Comparison of ENCODE assay signal across 23 cellular contexts in genomic region chr4:148286043-148286442, GRCh38.
DNase-seq lines count a peak whose midpoint lies in the region; ATAC-seq and TF ChIP-seq lines count a peak whose summit lies in the region.
"Had no signal": no experiment of that assay in that cellular context is flagged by ENCODE, and none has a peak within 500 bp of the region (broad histone marks: within the 10 kb centered on the region; RNA-seq: fewer than 3 reads in every experiment).

No MANE protein-coding gene starts in this region.

- DNase-seq in SK-N-MC (ENCODE audit: low read depth, low spot score) (no peak), left colon (no peak), NK-92 (lab: John Stamatoyannopoulos, UW; ENCODE audit: unreplicated experiment) (no peak), foreskin keratinocyte (no peak), DMS53 (lab: John Stamatoyannopoulos, UW) (no peak)
- no peak for DNase-seq in activated naive CD8-positive, alpha-beta T cell treated with anti-CD3 and anti-CD28 coated beads, Interleukin-2, amount 50 U/mL, for 24 hours
- DNase-seq: AML-193; Caco-2; Calu3; CD4-positive, alpha-beta T cell; CD8-positive, alpha-beta T cell; DMS79; DND-41; EL; GDM1 had no signal

- POLR2A ChIA-PET in HEK293 (lab: Yijun Ruan, JAX): no interaction called here

- intact Hi-C loops in left colon (cut with DNase I, micrococcal nuclease): loop anchor here in 1 of 2 donors (5.0 kb wide), 1 partner anchor 161 kb away; no protein-coding TSS in a partner anchor

- H3K9ac ChIP-seq in SK-N-MC (ENCODE audit: insufficient read length): no peak overlapping the region
- H3K9ac ChIP-seq: BLaER1 treated with 17β-estradiol and CSF1 and Interleukin-3, amounts not matched to agents 10 nM and 100 nM had no signal

- H3K27me3 Mint-ChIP-seq in activated naive CD8-positive, alpha-beta T cell treated with anti-CD3 and anti-CD28 coated beads, Interleukin-2, amount 50 U/mL, for 24 hours: no peaks in the 10 kb centered on the region
- H3K27me3 Mint-ChIP-seq: B cell; CD4-positive, alpha-beta T cell had no signal

- no peak overlapping the region for H3K4me3 Mint-ChIP-seq in activated naive CD8-positive, alpha-beta T cell treated with anti-CD3 and anti-CD28 coated beads, Interleukin-2, amount 50 U/mL, for 24 hours
- H3K4me3 Mint-ChIP-seq: B cell; CD4-positive, alpha-beta T cell; CD8-positive, alpha-beta T cell had no signal

- H3K4me3 ChIP-seq in HEK293 (ENCODE audit: low read depth, low read length) (no peak overlapping the region), SK-N-MC (peak overlapping the region; percentile 9; the same call in 1 of the 2 replicates)
- H3K4me3 ChIP-seq: A549; BLaER1 treated with 17β-estradiol and CSF1 and Interleukin-3, amounts not matched to agents 10 nM and 100 nM; GM12878 had no signal

- H3K9me3 ChIP-seq in HEK293 (ENCODE audit: control insufficient read depth, insufficient read depth, low read depth, low read length): no peaks in the 10 kb centered on the region
- H3K9me3 ChIP-seq in SK-N-MC (ENCODE audit: low read depth, low read length): no peaks in the 10 kb centered on the region
- H3K9me3 ChIP-seq: A549; BLaER1 treated with 17β-estradiol and CSF1 and Interleukin-3, amounts not matched to agents 10 nM and 100 nM; Caco-2 had no signal

- peaks cover 45% of the 10 kb centered on the region for H3K4me1 ChIP-seq in HEK293 (ENCODE audit: control insufficient read depth, insufficient read depth, low read length)
- no peaks in the 10 kb centered on the region for H3K4me1 ChIP-seq in foreskin keratinocyte
- H3K4me1 ChIP-seq: A549, Caco-2 had no signal

- H3K9me3 Mint-ChIP-seq in activated naive CD8-positive, alpha-beta T cell treated with anti-CD3 and anti-CD28 coated beads, Interleukin-2, amount 50 U/mL, for 24 hours: no peaks in the 10 kb centered on the region
- H3K9me3 Mint-ChIP-seq: CD4-positive, alpha-beta T cell; CD8-positive, alpha-beta T cell had no signal

- no peak overlapping the region for H3K27ac Mint-ChIP-seq in activated naive CD8-positive, alpha-beta T cell treated with anti-CD3 and anti-CD28 coated beads, Interleukin-2, amount 50 U/mL, for 24 hours
- H3K27ac Mint-ChIP-seq: B cell; CD4-positive, alpha-beta T cell; CD8-positive, alpha-beta T cell had no signal

- peaks cover 39% of the 10 kb centered on the region for H3K4me1 Mint-ChIP-seq in activated naive CD8-positive, alpha-beta T cell treated with anti-CD3 and anti-CD28 coated beads, Interleukin-2, amount 50 U/mL, for 24 hours
- H3K4me1 Mint-ChIP-seq: B cell had no signal

- ATAC-seq in SK-N-SH treated with all-trans-retinoic acid at 6 μM for 48 hours (no peak), left colon (peak; percentile 34), foreskin keratinocyte (no peak)
- no peak for ATAC-seq in activated naive CD8-positive, alpha-beta T cell treated with anti-CD3 and anti-CD28 coated beads, Interleukin-2, amount 50 U/mL, for 24 hours
- ATAC-seq: A549; CD8-positive, alpha-beta T cell; GM12878 had no signal

- H3K27me3 ChIP-seq in foreskin keratinocyte: no peaks in the 10 kb centered on the region
- H3K27me3 ChIP-seq: BLaER1 treated with 17β-estradiol and CSF1 and Interleukin-3, amounts not matched to agents 10 nM and 100 nM had no signal

- H3K36me3 ChIP-seq in HEK293 (ENCODE audit: control insufficient read depth in 2 of 2, insufficient read depth in 1 of 2, low read length in 2 of 2) (no peaks in the 10 kb centered on the region), SK-N-MC (ENCODE audit: insufficient read depth, low read length) (no peaks in the 10 kb centered on the region)
- H3K36me3 ChIP-seq: BLaER1 treated with 17β-estradiol and CSF1 and Interleukin-3, amounts not matched to agents 10 nM and 100 nM had no signal

- no peaks in the 10 kb centered on the region for H3K36me3 Mint-ChIP-seq in activated naive CD8-positive, alpha-beta T cell treated with anti-CD3 and anti-CD28 coated beads, Interleukin-2, amount 50 U/mL, for 24 hours (ENCODE audit: low read depth)
- H3K36me3 Mint-ChIP-seq: CD8-positive, alpha-beta T cell had no signal

- TF ChIP-seq CTCF in HEK293 (tag by site-specific recombination; IDR thresholded peaks at IDR 0.05) (no peak), foreskin keratinocyte (conservative IDR thresholded peaks at IDR 0.05) (no peak)

- H3K27ac ChIP-seq in HEK293 (ENCODE audit: extremely low read depth, low read depth, low read length) (no peak overlapping the region), SK-N-MC (peak overlapping the region; percentile 47; the same call in 1 of the 2 replicates), foreskin keratinocyte (no peak overlapping the region)
- H3K27ac ChIP-seq: 22Rv1; A549; BLaER1 treated with 17β-estradiol and CSF1 and Interleukin-3, amounts not matched to agents 10 nM and 100 nM; C4-2B had no signal

- CTCF ChIA-PET in HEK293 (lab: Yijun Ruan, JAX): no interaction called here

TF ChIP-seq in HEK293, 187 proteins besides CTCF, POLR2A, EP300 and RAD21 (continues in another document):
- TF ChIP-seq, protein P1, sequence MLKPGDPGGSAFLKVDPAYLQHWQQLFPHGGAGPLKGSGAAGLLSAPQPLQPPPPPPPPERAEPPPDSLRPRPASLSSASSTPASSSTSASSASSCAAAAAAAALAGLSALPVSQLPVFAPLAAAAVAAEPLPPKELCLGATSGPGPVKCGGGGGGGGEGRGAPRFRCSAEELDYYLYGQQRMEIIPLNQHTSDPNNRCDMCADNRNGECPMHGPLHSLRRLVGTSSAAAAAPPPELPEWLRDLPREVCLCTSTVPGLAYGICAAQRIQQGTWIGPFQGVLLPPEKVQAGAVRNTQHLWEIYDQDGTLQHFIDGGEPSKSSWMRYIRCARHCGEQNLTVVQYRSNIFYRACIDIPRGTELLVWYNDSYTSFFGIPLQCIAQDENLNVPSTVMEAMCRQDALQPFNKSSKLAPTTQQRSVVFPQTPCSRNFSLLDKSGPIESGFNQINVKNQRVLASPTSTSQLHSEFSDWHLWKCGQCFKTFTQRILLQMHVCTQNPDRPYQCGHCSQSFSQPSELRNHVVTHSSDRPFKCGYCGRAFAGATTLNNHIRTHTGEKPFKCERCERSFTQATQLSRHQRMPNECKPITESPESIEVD (tag by site-specific recombination; IDR thresholded peaks at IDR 0.05): peak; percentile 79
- no peak for TF ChIP-seq ZNF560 (tag by site-specific recombination; IDR thresholded peaks at IDR 0.05; ENCODE audit: borderline replicate concordance)
- TF ChIP-seq FEZF1 (tag by site-specific recombination; IDR thresholded peaks at IDR 0.05): peak; percentile 48
- TF ChIP-seq ZBTB20 (tag by site-specific recombination; IDR thresholded peaks at IDR 0.05): no peak
- TF ChIP-seq HIC1 (tag by site-specific recombination; IDR thresholded peaks at IDR 0.05): no peak
- TF ChIP-seq ZNF776 (tag by site-specific recombination; IDR thresholded peaks at IDR 0.05; ENCODE audit: borderline replicate concordance): no peak

TF ChIP-seq in SK-N-SH treated with all-trans-retinoic acid at 6 μM for 48 hours, 23 proteins besides CTCF, POLR2A, EP300 and RAD21 (continues in another document):
- TF ChIP-seq ESRRG (CRISPR knock-in tag; IDR thresholded peaks at IDR 0.05) (no peak), SNAI2 (CRISPR knock-in tag; IDR thresholded peaks at IDR 0.05) (no peak), ZFP3 (CRISPR knock-in tag; IDR thresholded peaks at IDR 0.05) (no peak), POU6F1 (CRISPR knock-in tag; IDR thresholded peaks at IDR 0.05; ENCODE audit: borderline replicate concordance, low read depth) (no peak), CREB5 (CRISPR knock-in tag; IDR thresholded peaks at IDR 0.05; ENCODE audit: low read depth) (no peak)
- TF ChIP-seq, protein P2, sequence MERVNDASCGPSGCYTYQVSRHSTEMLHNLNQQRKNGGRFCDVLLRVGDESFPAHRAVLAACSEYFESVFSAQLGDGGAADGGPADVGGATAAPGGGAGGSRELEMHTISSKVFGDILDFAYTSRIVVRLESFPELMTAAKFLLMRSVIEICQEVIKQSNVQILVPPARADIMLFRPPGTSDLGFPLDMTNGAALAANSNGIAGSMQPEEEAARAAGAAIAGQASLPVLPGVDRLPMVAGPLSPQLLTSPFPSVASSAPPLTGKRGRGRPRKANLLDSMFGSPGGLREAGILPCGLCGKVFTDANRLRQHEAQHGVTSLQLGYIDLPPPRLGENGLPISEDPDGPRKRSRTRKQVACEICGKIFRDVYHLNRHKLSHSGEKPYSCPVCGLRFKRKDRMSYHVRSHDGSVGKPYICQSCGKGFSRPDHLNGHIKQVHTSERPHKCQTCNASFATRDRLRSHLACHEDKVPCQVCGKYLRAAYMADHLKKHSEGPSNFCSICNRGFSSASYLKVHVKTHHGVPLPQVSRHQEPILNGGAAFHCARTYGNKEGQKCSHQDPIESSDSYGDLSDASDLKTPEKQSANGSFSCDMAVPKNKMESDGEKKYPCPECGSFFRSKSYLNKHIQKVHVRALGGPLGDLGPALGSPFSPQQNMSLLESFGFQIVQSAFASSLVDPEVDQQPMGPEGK (CRISPR knock-in tag; IDR thresholded peaks at IDR 0.05; ENCODE audit: borderline replicate concordance): no peak
